In the genomic region with DNA sequence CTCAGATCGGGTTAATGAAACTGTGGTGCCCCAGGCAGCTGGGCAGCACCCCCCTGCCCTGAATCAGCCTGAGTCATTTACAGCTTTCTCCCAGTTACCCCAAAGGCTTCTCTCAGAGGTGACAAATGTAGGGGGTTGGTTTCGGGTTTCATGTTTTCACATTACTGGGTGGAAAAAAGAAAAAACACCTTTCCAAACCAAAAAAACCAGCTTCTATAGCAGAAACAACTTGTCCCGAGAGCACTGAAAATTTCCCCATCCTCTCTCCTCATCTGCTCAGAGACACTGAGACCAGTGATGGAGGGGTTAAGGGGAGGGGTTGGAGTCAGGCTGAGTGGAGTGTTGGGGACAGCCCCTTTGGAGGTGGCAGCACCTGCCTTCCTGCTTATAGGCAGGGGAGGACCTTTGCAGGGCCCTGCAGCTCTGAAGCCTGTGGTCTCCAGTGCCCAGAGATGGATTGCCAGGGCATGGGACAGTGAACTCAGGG, we compare ENCODE assay signal across 1 cellular context.
A peak's percentile ranks its signal among the peaks of the same experiment; 100 is the strongest.
TF ChIP-seq lines count a peak whose summit lies in the region.

No MANE protein-coding gene starts in this region.

TF ChIP-seq in GM12878, 131 proteins besides CTCF, POLR2A, EP300 and RAD21 (continues in another document):
- TF ChIP-seq KLF5 (IDR thresholded peaks at IDR 0.05; ENCODE audit: partially characterized antibody) (no peak), GABPA (IDR thresholded peaks at IDR 0.05; ENCODE audit: low read depth) (no peak), RFX5 (IDR thresholded peaks at IDR 0.05; ENCODE audit: low read depth, low read length) (no peak), MXI1 (IDR thresholded peaks at IDR 0.05; ENCODE audit: low read depth, low read length) (no peak), ZZZ3 (IDR thresholded peaks at IDR 0.05; ENCODE audit: control insufficient read depth, insufficient read length, low read depth) (no peak), BMI1 (IDR thresholded peaks at IDR 0.05; ENCODE audit: borderline replicate concordance) (peak; percentile 52; the same call in 1 of the 2 replicates), CREB1 (IDR thresholded peaks at IDR 0.05; ENCODE audit: low read depth) (peak; percentile 25; the same call in 1 of the 2 replicates), STAT3 (IDR thresholded peaks at IDR 0.05; ENCODE audit: low read depth, low read length) (no peak), RBBP5 (conservative IDR thresholded peaks at IDR 0.05) (no peak), NFYA (IDR thresholded peaks at IDR 0.05; ENCODE audit: borderline replicate concordance, low read depth, low read length) (no peak), RB1 (IDR thresholded peaks at IDR 0.05; ENCODE audit: borderline replicate concordance) (no peak), YBX1 (IDR thresholded peaks at IDR 0.05) (no peak), WRNIP1 (IDR thresholded peaks at IDR 0.05; ENCODE audit: borderline replicate concordance, low read depth, low read length) (no peak), SMARCA5 (IDR thresholded peaks at IDR 0.05) (no peak), BRCA1 (IDR thresholded peaks at IDR 0.05; ENCODE audit: low read depth, low read length) (no peak), BACH1 (IDR thresholded peaks at IDR 0.05; ENCODE audit: borderline replicate concordance) (peak; percentile 55; the same call in 1 of the 2 replicates), SUPT20H (IDR thresholded peaks at IDR 0.05; ENCODE audit: borderline replicate concordance, control insufficient read depth, low read depth, low read length) (no peak), NRF1 (conservative IDR thresholded peaks at IDR 0.05; ENCODE audit: low read depth, low read length) (no peak), ZNF622 (IDR thresholded peaks at IDR 0.05) (no peak), CREM (IDR thresholded peaks at IDR 0.05; ENCODE audit: low read depth) (peak; percentile 80), ASH2L (IDR thresholded peaks at IDR 0.05; ENCODE audit: borderline replicate concordance, low read depth) (no peak), RUNX3 (IDR thresholded peaks at IDR 0.05; ENCODE audit: low read length) (peak; percentile 83), ZNF24 (IDR thresholded peaks at IDR 0.05) (no peak), PAX5 (IDR thresholded peaks at IDR 0.05; ENCODE audit: borderline replicate concordance, low read depth, low read length) (peak; percentile 55; the same call in 1 of the 2 replicates), CHD4 (IDR thresholded peaks at IDR 0.05) (no peak), SRF (IDR thresholded peaks at IDR 0.05; ENCODE audit: low read depth in 2 of 2, low read length in 2 of 2) (no peak), SUZ12 (IDR thresholded peaks at IDR 0.05; ENCODE audit: unreplicated experiment) (no peak), ZNF217 (IDR thresholded peaks at IDR 0.05) (no peak), RAD51 (IDR thresholded peaks at IDR 0.05) (peak; percentile 78), BCL11A (IDR thresholded peaks at IDR 0.05; ENCODE audit: low read depth, low read length) (peak; percentile 55; the same call in 1 of the 2 replicates), SPI1 (IDR thresholded peaks at IDR 0.05; ENCODE audit: borderline replicate concordance, insufficient read depth, low read depth, low read length) (no peak)
- TF ChIP-seq, protein P1, sequence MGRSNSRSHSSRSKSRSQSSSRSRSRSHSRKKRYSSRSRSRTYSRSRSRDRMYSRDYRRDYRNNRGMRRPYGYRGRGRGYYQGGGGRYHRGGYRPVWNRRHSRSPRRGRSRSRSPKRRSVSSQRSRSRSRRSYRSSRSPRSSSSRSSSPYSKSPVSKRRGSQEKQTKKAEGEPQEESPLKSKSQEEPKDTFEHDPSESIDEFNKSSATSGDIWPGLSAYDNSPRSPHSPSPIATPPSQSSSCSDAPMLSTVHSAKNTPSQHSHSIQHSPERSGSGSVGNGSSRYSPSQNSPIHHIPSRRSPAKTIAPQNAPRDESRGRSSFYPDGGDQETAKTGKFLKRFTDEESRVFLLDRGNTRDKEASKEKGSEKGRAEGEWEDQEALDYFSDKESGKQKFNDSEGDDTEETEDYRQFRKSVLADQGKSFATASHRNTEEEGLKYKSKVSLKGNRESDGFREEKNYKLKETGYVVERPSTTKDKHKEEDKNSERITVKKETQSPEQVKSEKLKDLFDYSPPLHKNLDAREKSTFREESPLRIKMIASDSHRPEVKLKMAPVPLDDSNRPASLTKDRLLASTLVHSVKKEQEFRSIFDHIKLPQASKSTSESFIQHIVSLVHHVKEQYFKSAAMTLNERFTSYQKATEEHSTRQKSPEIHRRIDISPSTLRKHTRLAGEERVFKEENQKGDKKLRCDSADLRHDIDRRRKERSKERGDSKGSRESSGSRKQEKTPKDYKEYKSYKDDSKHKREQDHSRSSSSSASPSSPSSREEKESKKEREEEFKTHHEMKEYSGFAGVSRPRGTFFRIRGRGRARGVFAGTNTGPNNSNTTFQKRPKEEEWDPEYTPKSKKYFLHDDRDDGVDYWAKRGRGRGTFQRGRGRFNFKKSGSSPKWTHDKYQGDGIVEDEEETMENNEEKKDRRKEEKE (IDR thresholded peaks at IDR 0.05) = no peak
- TF ChIP-seq, protein P2, sequence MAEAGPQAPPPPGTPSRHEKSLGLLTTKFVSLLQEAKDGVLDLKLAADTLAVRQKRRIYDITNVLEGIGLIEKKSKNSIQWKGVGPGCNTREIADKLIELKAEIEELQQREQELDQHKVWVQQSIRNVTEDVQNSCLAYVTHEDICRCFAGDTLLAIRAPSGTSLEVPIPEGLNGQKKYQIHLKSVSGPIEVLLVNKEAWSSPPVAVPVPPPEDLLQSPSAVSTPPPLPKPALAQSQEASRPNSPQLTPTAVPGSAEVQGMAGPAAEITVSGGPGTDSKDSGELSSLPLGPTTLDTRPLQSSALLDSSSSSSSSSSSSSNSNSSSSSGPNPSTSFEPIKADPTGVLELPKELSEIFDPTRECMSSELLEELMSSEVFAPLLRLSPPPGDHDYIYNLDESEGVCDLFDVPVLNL (IDR thresholded peaks at IDR 0.05; ENCODE audit: low read depth, low read length) = no peak
- TF ChIP-seq, protein P3, sequence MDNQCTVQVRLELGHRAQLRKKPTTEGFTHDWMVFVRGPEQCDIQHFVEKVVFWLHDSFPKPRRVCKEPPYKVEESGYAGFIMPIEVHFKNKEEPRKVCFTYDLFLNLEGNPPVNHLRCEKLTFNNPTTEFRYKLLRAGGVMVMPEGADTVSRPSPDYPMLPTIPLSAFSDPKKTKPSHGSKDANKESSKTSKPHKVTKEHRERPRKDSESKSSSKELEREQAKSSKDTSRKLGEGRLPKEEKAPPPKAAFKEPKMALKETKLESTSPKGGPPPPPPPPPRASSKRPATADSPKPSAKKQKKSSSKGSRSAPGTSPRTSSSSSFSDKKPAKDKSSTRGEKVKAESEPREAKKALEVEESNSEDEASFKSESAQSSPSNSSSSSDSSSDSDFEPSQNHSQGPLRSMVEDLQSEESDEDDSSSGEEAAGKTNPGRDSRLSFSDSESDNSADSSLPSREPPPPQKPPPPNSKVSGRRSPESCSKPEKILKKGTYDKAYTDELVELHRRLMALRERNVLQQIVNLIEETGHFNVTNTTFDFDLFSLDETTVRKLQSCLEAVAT (IDR thresholded peaks at IDR 0.05) = no peak; the same call in 1 of the 2 replicates
- TF ChIP-seq, protein P4, sequence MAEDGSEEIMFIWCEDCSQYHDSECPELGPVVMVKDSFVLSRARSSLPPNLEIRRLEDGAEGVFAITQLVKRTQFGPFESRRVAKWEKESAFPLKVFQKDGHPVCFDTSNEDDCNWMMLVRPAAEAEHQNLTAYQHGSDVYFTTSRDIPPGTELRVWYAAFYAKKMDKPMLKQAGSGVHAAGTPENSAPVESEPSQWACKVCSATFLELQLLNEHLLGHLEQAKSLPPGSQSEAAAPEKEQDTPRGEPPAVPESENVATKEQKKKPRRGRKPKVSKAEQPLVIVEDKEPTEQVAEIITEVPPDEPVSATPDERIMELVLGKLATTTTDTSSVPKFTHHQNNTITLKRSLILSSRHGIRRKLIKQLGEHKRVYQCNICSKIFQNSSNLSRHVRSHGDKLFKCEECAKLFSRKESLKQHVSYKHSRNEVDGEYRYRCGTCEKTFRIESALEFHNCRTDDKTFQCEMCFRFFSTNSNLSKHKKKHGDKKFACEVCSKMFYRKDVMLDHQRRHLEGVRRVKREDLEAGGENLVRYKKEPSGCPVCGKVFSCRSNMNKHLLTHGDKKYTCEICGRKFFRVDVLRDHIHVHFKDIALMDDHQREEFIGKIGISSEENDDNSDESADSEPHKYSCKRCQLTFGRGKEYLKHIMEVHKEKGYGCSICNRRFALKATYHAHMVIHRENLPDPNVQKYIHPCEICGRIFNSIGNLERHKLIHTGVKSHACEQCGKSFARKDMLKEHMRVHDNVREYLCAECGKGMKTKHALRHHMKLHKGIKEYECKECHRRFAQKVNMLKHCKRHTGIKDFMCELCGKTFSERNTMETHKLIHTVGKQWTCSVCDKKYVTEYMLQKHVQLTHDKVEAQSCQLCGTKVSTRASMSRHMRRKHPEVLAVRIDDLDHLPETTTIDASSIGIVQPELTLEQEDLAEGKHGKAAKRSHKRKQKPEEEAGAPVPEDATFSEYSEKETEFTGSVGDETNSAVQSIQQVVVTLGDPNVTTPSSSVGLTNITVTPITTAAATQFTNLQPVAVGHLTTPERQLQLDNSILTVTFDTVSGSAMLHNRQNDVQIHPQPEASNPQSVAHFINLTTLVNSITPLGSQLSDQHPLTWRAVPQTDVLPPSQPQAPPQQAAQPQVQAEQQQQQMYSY (CRISPR knock-in tag; IDR thresholded peaks at IDR 0.05) = no peak
- TF ChIP-seq, protein P5, sequence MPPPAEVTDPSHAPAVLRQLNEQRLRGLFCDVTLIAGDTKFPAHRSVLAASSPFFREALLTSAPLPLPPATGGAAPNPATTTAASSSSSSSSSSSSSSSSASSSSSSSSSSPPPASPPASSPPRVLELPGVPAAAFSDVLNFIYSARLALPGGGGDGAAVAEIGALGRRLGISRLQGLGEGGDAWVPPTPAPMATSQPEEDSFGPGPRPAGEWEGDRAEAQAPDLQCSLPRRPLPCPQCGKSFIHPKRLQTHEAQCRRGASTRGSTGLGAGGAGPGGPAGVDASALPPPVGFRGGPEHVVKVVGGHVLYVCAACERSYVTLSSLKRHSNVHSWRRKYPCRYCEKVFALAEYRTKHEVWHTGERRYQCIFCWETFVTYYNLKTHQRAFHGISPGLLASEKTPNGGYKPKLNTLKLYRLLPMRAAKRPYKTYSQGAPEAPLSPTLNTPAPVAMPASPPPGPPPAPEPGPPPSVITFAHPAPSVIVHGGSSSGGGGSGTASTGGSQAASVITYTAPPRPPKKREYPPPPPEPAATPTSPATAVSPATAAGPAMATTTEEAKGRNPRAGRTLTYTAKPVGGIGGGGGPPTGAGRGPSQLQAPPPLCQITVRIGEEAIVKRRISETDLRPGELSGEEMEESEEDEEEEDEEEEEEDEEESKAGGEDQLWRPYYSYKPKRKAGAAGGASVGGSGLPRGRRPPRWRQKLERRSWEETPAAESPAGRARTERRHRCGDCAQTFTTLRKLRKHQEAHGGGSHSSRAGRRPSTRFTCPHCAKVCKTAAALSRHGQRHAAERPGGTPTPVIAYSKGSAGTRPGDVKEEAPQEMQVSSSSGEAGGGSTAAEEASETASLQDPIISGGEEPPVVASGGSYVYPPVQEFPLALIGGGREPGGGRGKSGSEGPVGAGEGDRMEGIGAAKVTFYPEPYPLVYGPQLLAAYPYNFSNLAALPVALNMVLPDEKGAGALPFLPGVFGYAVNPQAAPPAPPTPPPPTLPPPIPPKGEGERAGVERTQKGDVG (CRISPR knock-in tag; IDR thresholded peaks at IDR 0.05) = no peak
- TF ChIP-seq, protein P6, sequence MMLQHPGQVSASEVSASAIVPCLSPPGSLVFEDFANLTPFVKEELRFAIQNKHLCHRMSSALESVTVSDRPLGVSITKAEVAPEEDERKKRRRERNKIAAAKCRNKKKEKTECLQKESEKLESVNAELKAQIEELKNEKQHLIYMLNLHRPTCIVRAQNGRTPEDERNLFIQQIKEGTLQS (IDR thresholded peaks at IDR 0.05; ENCODE audit: borderline replicate concordance, extremely low read depth, low read depth, low read length) = no peak
- TF ChIP-seq, protein P7, sequence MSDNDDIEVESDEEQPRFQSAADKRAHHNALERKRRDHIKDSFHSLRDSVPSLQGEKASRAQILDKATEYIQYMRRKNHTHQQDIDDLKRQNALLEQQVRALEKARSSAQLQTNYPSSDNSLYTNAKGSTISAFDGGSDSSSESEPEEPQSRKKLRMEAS (IDR thresholded peaks at IDR 0.05; ENCODE audit: low read depth, low read length) = no peak; the same call in 1 of the 2 replicates
- TF ChIP-seq, protein P8, sequence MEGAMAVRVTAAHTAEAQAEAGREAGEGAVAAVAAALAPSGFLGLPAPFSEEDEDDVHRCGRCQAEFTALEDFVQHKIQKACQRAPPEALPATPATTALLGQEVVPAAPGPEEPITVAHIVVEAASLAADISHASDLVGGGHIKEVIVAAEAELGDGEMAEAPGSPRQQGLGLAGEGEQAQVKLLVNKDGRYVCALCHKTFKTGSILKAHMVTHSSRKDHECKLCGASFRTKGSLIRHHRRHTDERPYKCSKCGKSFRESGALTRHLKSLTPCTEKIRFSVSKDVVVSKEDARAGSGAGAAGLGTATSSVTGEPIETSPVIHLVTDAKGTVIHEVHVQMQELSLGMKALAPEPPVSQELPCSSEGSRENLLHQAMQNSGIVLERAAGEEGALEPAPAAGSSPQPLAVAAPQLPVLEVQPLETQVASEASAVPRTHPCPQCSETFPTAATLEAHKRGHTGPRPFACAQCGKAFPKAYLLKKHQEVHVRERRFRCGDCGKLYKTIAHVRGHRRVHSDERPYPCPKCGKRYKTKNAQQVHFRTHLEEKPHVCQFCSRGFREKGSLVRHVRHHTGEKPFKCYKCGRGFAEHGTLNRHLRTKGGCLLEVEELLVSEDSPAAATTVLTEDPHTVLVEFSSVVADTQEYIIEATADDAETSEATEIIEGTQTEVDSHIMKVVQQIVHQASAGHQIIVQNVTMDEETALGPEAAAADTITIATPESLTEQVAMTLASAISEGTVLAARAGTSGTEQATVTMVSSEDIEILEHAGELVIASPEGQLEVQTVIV (IDR thresholded peaks at IDR 0.05; ENCODE audit: borderline replicate concordance, partially characterized antibody) = no peak
- TF ChIP-seq, protein P9, sequence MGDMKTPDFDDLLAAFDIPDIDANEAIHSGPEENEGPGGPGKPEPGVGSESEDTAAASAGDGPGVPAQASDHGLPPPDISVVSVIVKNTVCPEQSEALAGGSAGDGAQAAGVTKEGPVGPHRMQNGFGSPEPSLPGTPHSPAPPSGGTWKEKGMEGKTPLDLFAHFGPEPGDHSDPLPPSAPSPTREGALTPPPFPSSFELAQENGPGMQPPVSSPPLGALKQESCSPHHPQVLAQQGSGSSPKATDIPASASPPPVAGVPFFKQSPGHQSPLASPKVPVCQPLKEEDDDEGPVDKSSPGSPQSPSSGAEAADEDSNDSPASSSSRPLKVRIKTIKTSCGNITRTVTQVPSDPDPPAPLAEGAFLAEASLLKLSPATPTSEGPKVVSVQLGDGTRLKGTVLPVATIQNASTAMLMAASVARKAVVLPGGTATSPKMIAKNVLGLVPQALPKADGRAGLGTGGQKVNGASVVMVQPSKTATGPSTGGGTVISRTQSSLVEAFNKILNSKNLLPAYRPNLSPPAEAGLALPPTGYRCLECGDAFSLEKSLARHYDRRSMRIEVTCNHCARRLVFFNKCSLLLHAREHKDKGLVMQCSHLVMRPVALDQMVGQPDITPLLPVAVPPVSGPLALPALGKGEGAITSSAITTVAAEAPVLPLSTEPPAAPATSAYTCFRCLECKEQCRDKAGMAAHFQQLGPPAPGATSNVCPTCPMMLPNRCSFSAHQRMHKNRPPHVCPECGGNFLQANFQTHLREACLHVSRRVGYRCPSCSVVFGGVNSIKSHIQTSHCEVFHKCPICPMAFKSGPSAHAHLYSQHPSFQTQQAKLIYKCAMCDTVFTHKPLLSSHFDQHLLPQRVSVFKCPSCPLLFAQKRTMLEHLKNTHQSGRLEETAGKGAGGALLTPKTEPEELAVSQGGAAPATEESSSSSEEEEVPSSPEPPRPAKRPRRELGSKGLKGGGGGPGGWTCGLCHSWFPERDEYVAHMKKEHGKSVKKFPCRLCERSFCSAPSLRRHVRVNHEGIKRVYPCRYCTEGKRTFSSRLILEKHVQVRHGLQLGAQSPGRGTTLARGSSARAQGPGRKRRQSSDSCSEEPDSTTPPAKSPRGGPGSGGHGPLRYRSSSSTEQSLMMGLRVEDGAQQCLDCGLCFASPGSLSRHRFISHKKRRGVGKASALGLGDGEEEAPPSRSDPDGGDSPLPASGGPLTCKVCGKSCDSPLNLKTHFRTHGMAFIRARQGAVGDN (IDR thresholded peaks at IDR 0.05) = 0 out of 2 replicates have a peak, but pooled peaks have one; percentile 45
